ENCODE assay signal across 2 cellular contexts in genomic region chr6:104943781-104944180, GRCh38.
TF ChIP-seq lines count a peak whose summit lies in the region.

No MANE protein-coding gene starts in this region.

TF ChIP-seq in K562, 482 proteins besides CTCF, POLR2A, EP300 and RAD21 (continued from another document and continues in another):
- TF ChIP-seq ZNF398 (CRISPR knock-in tag; IDR thresholded peaks at IDR 0.05) = no peak
- TF ChIP-seq TRIM25 (IDR thresholded peaks at IDR 0.05; ENCODE audit: borderline replicate concordance) = no peak
- no peak for TF ChIP-seq ZBTB26 (CRISPR knock-in tag; IDR thresholded peaks at IDR 0.05)
- TF ChIP-seq MED1 (CRISPR knock-in tag; IDR thresholded peaks at IDR 0.05; ENCODE audit: borderline replicate concordance) = no peak
- no peak for TF ChIP-seq WHSC1 (IDR thresholded peaks at IDR 0.05; ENCODE audit: low read length)
- no peak for TF ChIP-seq ZNF57 (CRISPR knock-in tag; IDR thresholded peaks at IDR 0.05)
- no peak for TF ChIP-seq BRF1 (IDR thresholded peaks at IDR 0.05; ENCODE audit: borderline replicate concordance, extremely low read depth, insufficient read length)
- TF ChIP-seq BHLHE40 (IDR thresholded peaks at IDR 0.05; ENCODE audit: low read length) = no peak
- TF ChIP-seq CHD1 (IDR thresholded peaks at IDR 0.05; ENCODE audit: low read length) = no peak
- no peak for TF ChIP-seq ZBTB2 (IDR thresholded peaks at IDR 0.05)
- TF ChIP-seq ZNF77 (CRISPR knock-in tag; IDR thresholded peaks at IDR 0.05) = no peak
- TF ChIP-seq ZBTB7A (IDR thresholded peaks at IDR 0.05; ENCODE audit: borderline replicate concordance, control insufficient read depth, low read depth, low read length) = no peak
- TF ChIP-seq ZNF668 (CRISPR knock-in tag; IDR thresholded peaks at IDR 0.05) = no peak
- peak in 1 of 3 experiments; percentile 90 for TF ChIP-seq YY1 (IDR thresholded peaks at IDR 0.05; ENCODE audit: borderline replicate concordance in 1 of 3, control insufficient read depth in 1 of 3, extremely low read depth in 1 of 3, insufficient read depth in 3 of 3, insufficient read length in 1 of 3, insufficient replicate concordance in 2 of 3, low read depth in 1 of 3, low read length in 2 of 3)
- no peak for TF ChIP-seq PBX2 (CRISPR knock-in tag; IDR thresholded peaks at IDR 0.05; ENCODE audit: low read depth)
- no peak for TF ChIP-seq PBX2 (tag; conservative IDR thresholded peaks at IDR 0.05; ENCODE audit: low read depth)

TF ChIP-seq in liver, 16 proteins besides CTCF, POLR2A, EP300 and RAD21:
- peak; percentile 95 for TF ChIP-seq REST (IDR thresholded peaks at IDR 0.05)
- no peak for TF ChIP-seq EGR1 (IDR thresholded peaks at IDR 0.05; ENCODE audit: low read depth in 2 of 2)
- no peak for TF ChIP-seq FOXA1 (IDR thresholded peaks at IDR 0.05)
